Comparison of ENCODE assay signal across 15 cellular contexts in genomic region chr3:47581422-47581821, GRCh38. TPM values are rescaled to one million over a fixed set of nuclear protein-coding genes. Genes with fewer than 3 reads are reported as not detected.
A peak's percentile ranks its signal among the peaks of the same experiment; 100 is the strongest.
DNase-seq lines count a peak whose midpoint lies in the region; ATAC-seq, FAIRE-seq and TF ChIP-seq lines count a peak whose summit lies in the region.
"Had no signal": no experiment of that assay in that cellular context is flagged by ENCODE, and none has a peak within 500 bp of the region (broad histone marks: within the 10 kb centered on the region; RNA-seq: fewer than 3 reads in every experiment).

No MANE protein-coding gene starts in this region.

- H3K9me3 ChIP-seq in body of pancreas (no peaks in the 10 kb centered on the region), liver (ENCODE audit: control insufficient read depth in 4 of 4, low read length in 3 of 4) (no peaks in the 10 kb centered on the region), small intestine (ENCODE audit: control insufficient read depth, low read depth) (no peaks in the 10 kb centered on the region), uterus (no peaks in the 10 kb centered on the region)
- H3K9me3 ChIP-seq: BLaER1 had no signal

- WGBS in body of pancreas, 2 donors: 22 to 31% methylated on average over 5 of the region's 5 CpGs
- whole genome bisulfite sequencing in liver: 31% methylated on average over 5 of the region's 5 CpGs
- WGBS in small intestine, 3 donors: 13 to 59% (median 27%) methylated on average over 5 of the region's 5 CpGs

- TF ChIP-seq RAD21 in liver (IDR thresholded peaks at IDR 0.05): no peak

- TF ChIP-seq POLR2A in GM12891 (IDR thresholded peaks at IDR 0.05; ENCODE audit: low read depth, low read length) (no peak), body of pancreas (IDR thresholded peaks at IDR 0.05) (no peak), uterus (IDR thresholded peaks at IDR 0.05) (no peak)

- no peak overlapping the region for H3K4me3 ChIP-seq in body of pancreas
- no peak overlapping the region for H3K4me3 ChIP-seq in liver (ENCODE audit: low read depth in 1 of 3, low read length in 3 of 3)
- no peak overlapping the region for H3K4me3 ChIP-seq in small intestine (ENCODE audit: low read depth in 1 of 2, low read length in 2 of 2)
- no peak overlapping the region for H3K4me3 ChIP-seq in uterus
- H3K4me3 ChIP-seq: BLaER1 had no signal

- H3K4me1 ChIP-seq in body of pancreas (peaks cover 17% of the 10 kb centered on the region), liver (ENCODE audit: control insufficient read depth in 4 of 4, insufficient read depth in 4 of 4, low read length in 3 of 4) (peaks cover 0 to 19% (median 14%) of the 10 kb centered on the region in 4 donors), small intestine (ENCODE audit: control insufficient read depth in 2 of 2, insufficient read depth in 1 of 2, low read depth in 1 of 2, low read length in 1 of 2) (no peaks in the 10 kb centered on the region), uterus (peaks cover 0 to 6% of the 10 kb centered on the region in 2 donors)

- DNase-seq in GM12891 (ENCODE audit: insufficient read length, low spot score): no peak
- DNase-seq in body of pancreas: peak; percentile 29 to 71 (median 54)
- peak; percentile 46 for DNase-seq in small intestine
- no peak for DNase-seq in superior temporal gyrus (ENCODE audit: extremely low spot score)
- no peak for DNase-seq in uterus
- no peak for DNase-seq in 8988T
- DNase-seq: AML-193; Calu3; CD4-positive, CD25-positive, alpha-beta regulatory T cell; DMS 273 treated with DMSO at 0.1 percent for 48 hours; GOT3; H9 had no signal

- FAIRE-seq in GM12891 (lab: Jason Lieb, UNC): peak; percentile 38
- FAIRE-seq in small intestine (lab: Jason Lieb, UNC): no peak
- FAIRE-seq: GM18507 had no signal

- H3K27me3 ChIP-seq in body of pancreas (no peaks in the 10 kb centered on the region), liver (ENCODE audit: control insufficient read depth in 4 of 4, insufficient read depth in 4 of 4, low read length in 3 of 4) (peaks cover 0 to 3% (median 0%) of the 10 kb centered on the region in 4 donors), small intestine (ENCODE audit: control insufficient read depth in 2 of 2, insufficient read depth in 2 of 2, low read length in 2 of 2) (peaks cover 6 to 7% of the 10 kb centered on the region in 2 donors), uterus (peaks cover 0 to 14% of the 10 kb centered on the region in 2 donors)

- TF ChIP-seq CTCF in body of pancreas (IDR thresholded peaks at IDR 0.05) (no peak), liver (IDR thresholded peaks at IDR 0.05; ENCODE audit: low read depth, low read length, missing input control) (no peak), uterus (IDR thresholded peaks at IDR 0.05) (no peak)

- intact Hi-C loops in body of pancreas (cut with DNase I) (no loop called here), uterus (cut with DNase I; ENCODE audit: low total_unique reads) (no loop called here)

- ATAC-seq in body of pancreas: no peak

- no peaks in the 10 kb centered on the region for H3K36me3 ChIP-seq in body of pancreas (replicated peaks in 1 of 2; ENCODE audit: insufficient read depth in 1 of 2, low read depth in 2 of 2)
- peaks cover 0 to 11% (median 4%) of the 10 kb centered on the region in 4 donors for H3K36me3 ChIP-seq in liver (ENCODE audit: control insufficient read depth in 4 of 4, insufficient read depth in 3 of 4, low read depth in 1 of 4, low read length in 3 of 4)
- peaks cover 4% of the 10 kb centered on the region in 2 donors for H3K36me3 ChIP-seq in small intestine (ENCODE audit: control insufficient read depth in 2 of 2, insufficient read depth in 2 of 2, low read length in 2 of 2)
- no peaks in the 10 kb centered on the region for H3K36me3 ChIP-seq in uterus

- H3K27ac ChIP-seq in body of pancreas (no peak overlapping the region), liver (ENCODE audit: low read depth in 1 of 2, low read length in 2 of 2) (no peak overlapping the region), small intestine (ENCODE audit: low read depth in 1 of 2, low read length in 1 of 2) (no peak overlapping the region), uterus (no peak overlapping the region)
- H3K27ac ChIP-seq: BLaER1 had no signal

- H3K9ac ChIP-seq in liver (ENCODE audit: low read depth in 1 of 2, low read length in 2 of 2): no peak overlapping the region
- H3K9ac ChIP-seq: BLaER1 had no signal

TF ChIP-seq in GM12891, 5 proteins besides CTCF, POLR2A, EP300 and RAD21:
- TF ChIP-seq SPI1 (IDR thresholded peaks at IDR 0.05; ENCODE audit: low read depth, low read length): no peak
- no peak for TF ChIP-seq POLR2AphosphoS5 (IDR thresholded peaks at IDR 0.05; ENCODE audit: low read depth, low read length)
- no peak for TF ChIP-seq PAX5 (IDR thresholded peaks at IDR 0.05; ENCODE audit: insufficient read depth, low read length, severe bottlenecking)
- no peak for TF ChIP-seq POU2F2 (IDR thresholded peaks at IDR 0.05; ENCODE audit: low read depth, low read length)
- no peak for TF ChIP-seq TAF1 (IDR thresholded peaks at IDR 0.05; ENCODE audit: low read depth, low read length)

TF ChIP-seq in liver, 16 proteins besides CTCF, POLR2A, EP300 and RAD21:
- TF ChIP-seq HNF4G (IDR thresholded peaks at IDR 0.05): peak; percentile 26
- TF ChIP-seq HNF4A (conservative IDR thresholded peaks at IDR 0.05): peak; percentile 61 to 65
- TF ChIP-seq JUND (IDR thresholded peaks at IDR 0.05): no peak
- TF ChIP-seq, protein P1, sequence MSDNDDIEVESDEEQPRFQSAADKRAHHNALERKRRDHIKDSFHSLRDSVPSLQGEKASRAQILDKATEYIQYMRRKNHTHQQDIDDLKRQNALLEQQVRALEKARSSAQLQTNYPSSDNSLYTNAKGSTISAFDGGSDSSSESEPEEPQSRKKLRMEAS (IDR thresholded peaks at IDR 0.05): no peak
- TF ChIP-seq RXRA (IDR thresholded peaks at IDR 0.05): peak in 1 of 2 donors; percentile 8
- TF ChIP-seq YY1 (IDR thresholded peaks at IDR 0.05): no peak
- peak; percentile 22 for TF ChIP-seq SP1 (IDR thresholded peaks at IDR 0.05)

RNA-seq across cellular contexts. Expression of gene CSPG5, which starts 2.8 kb away (rescaled TPM):
- 0.14 TPM for polyA plus RNA-seq in GM12891 (2012; ENCODE audit: low read depth, missing spikeins)
- total RNA-seq in body of pancreas (under 1 TPM; 0.26 to 0.66 TPM), liver (under 1 TPM; 0.25 to 0.33 TPM), uterus (1 to 10 TPM in 1 of 4 donors, under 1 TPM in 1, not detected in 2; 0.82 to 2.9 TPM)
- polyA plus RNA-seq in liver (under 1 TPM in 1 of 2 donors, not detected in 1; 0.42 TPM), small intestine (under 1 TPM in 1 of 3 donors, not detected in 2; 0.64 TPM)
- total RNA-seq: CD4-positive, CD25-positive, alpha-beta regulatory T cell had no signal

Comparison
In these comparisons a context has a peak if more than half of its experiments do, and no peak if none do; other contexts are left out.
1. DNase-seq: peak in body of pancreas (4 of 4) and small intestine (single experiment); none in GM12891 (single experiment), superior temporal gyrus (single experiment), uterus (0 of 2) and 8988T (single experiment).